In the genomic region with DNA sequence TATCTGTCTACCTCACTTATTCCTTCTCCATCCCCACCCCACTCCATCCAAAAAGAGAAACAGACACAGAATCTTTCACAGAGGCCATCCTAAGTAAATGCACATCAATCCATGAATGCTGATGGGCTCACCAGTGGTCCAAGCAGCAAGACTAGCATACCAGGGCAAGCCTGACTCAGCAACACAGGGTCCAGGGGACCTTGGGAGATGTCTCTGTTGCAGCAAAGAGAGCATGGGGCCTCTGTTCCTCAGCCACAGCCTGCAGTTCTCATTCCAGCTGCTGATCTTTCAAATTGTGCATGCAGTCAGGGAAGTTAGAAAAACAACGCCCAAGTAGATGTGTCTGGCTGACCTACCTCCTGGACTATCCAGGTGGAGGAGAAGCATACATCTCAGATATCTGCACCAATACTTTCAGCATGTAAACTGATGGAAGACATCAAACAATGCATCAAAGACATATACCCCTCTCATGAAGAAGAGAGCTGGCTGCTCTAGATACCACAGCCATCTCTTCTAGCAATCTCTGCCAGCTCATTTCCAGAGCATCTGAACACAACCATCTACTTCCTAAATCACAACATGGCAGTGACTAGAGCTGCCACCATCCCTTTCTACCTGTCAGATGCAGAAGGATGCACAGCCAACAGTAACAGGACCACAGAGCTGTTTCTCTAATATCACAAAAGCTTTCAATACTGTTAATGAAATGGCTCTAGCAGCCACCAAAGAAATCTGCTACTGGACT, we compare ENCODE assay signal across 29 cellular contexts. TPM values are rescaled to one million over a fixed set of nuclear protein-coding genes. Genes with fewer than 3 reads are reported as not detected.
A peak's percentile ranks its signal among the peaks of the same experiment; 100 is the strongest.
DNase-seq lines count a peak whose midpoint lies in the region; ATAC-seq and TF ChIP-seq lines count a peak whose summit lies in the region.
"Had no signal": no experiment of that assay in that cellular context is flagged by ENCODE, and none has a peak within 500 bp of the region (broad histone marks: within the 10 kb centered on the region; RNA-seq: fewer than 3 reads in every experiment).

No MANE protein-coding gene starts in this region.

- CTCF ChIA-PET in CD4-positive, alpha-beta T cell (lab: Charles Lee), result interaction anchor here (0.9 to 1.1 kb wide), 2 partner anchors 10 to 12 kb away, joined by 3 to 5 read pairs; no protein-coding TSS in a partner anchor

- H3K27ac Mint-ChIP-seq in CD4-positive, alpha-beta T cell, result peak overlapping the region; percentile 56
- H3K27ac Mint-ChIP-seq in activated T-helper 1 cell treated with anti-CD3 and anti-CD28 coated beads, Interleukin-12 subunit alpha, Interleukin-12 subunit beta, Interleukin-2, Interleukin-4 antibody, amounts not matched to agents 30 ng/mL and 10 ng/mL and 1 ng/mL, durations not matched to agents 14 hours and 24 hours and 36 hours, result peak overlapping the region; percentile 37
- H3K27ac Mint-ChIP-seq: natural killer cell treated with Interleukin-12 subunit alpha and Interleukin-12 subunit beta and Interleukin-15 and Interleukin-18, amount 100 ng/mL, for 72 hours; stimulated activated memory B cell treated with anti-CD40 and anti-IgM and Interleukin-4, amounts not matched to agents 10 μg/mL and 1 μg/mL and 100 μg/mL, for 72 hours; type B pancreatic cell had no signal

- peak overlapping the region; percentile 3 for H3K4me3 Mint-ChIP-seq in CD4-positive, alpha-beta T cell
- H3K4me3 Mint-ChIP-seq in activated T-helper 1 cell treated with anti-CD3 and anti-CD28 coated beads, Interleukin-12 subunit alpha, Interleukin-12 subunit beta, Interleukin-2, Interleukin-4 antibody, amounts not matched to agents 30 ng/mL and 10 ng/mL and 1 ng/mL, durations not matched to agents 14 hours and 24 hours and 36 hours, result no peak overlapping the region
- H3K4me3 Mint-ChIP-seq: natural killer cell treated with Interleukin-12 subunit alpha and Interleukin-12 subunit beta and Interleukin-15 and Interleukin-18, amount 100 ng/mL, for 72 hours; stimulated activated memory B cell treated with anti-CD40 and anti-IgM and Interleukin-4, amounts not matched to agents 10 μg/mL and 1 μg/mL and 100 μg/mL, for 72 hours; type B pancreatic cell had no signal

- intact Hi-C loops in CD4-positive, alpha-beta T cell (cut with DNase I, micrococcal nuclease), result no loop called here
- intact Hi-C loops in activated T-helper 1 cell treated with anti-CD3 and anti-CD28 coated beads, Interleukin-12 subunit alpha, Interleukin-12 subunit beta, Interleukin-2, Interleukin-4 antibody, amounts not matched to agents 30 ng/mL and 10 ng/mL and 1 ng/mL, durations not matched to agents 14 hours and 24 hours and 36 hours (cut with micrococcal nuclease), result no loop called here

- TF ChIP-seq CTCF in CD4-positive, alpha-beta T cell (IDR thresholded peaks at IDR 0.05), result no peak
- TF ChIP-seq CTCF in foreskin keratinocyte (conservative IDR thresholded peaks at IDR 0.05), result no peak

- no peak overlapping the region for H3K27ac ChIP-seq in CD4-positive, alpha-beta T cell (ENCODE audit: low read depth, low read length)
- H3K27ac ChIP-seq in KOPT-K1 (ENCODE audit: low read depth, low read length, poor library complexity, severe bottlenecking) (peak overlapping the region; percentile 43), foreskin keratinocyte (peak overlapping the region; percentile 25)
- H3K27ac ChIP-seq: PC-9, psoas muscle, sigmoid colon had no signal

- ATAC-seq in CD4-positive, alpha-beta T cell (ENCODE audit: poor library complexity), result no peak
- ATAC-seq in foreskin keratinocyte (no peak), GM21723 (IDR thresholded peaks at IDR 0.05; ENCODE audit: unreplicated experiment) (no peak)
- ATAC-seq: HCT116; HepG2; left colon; natural killer cell treated with Interleukin-12 subunit alpha and Interleukin-12 subunit beta and Interleukin-15 and Interleukin-18, amount 100 ng/mL, for 72 hours; psoas muscle; SK-N-SH treated with all-trans-retinoic acid at 6 μM for 48 hours; stimulated activated memory B cell treated with anti-CD40 and anti-IgM and Interleukin-4, amounts not matched to agents 10 μg/mL and 1 μg/mL and 100 μg/mL, for 72 hours had no signal

- H3K27me3 Mint-ChIP-seq in CD4-positive, alpha-beta T cell, result no peaks in the 10 kb centered on the region
- H3K27me3 Mint-ChIP-seq in activated T-helper 1 cell treated with anti-CD3 and anti-CD28 coated beads, Interleukin-12 subunit alpha, Interleukin-12 subunit beta, Interleukin-2, Interleukin-4 antibody, amounts not matched to agents 30 ng/mL and 10 ng/mL and 1 ng/mL, durations not matched to agents 14 hours and 24 hours and 36 hours (ENCODE audit: insufficient read depth), result no peaks in the 10 kb centered on the region
- H3K27me3 Mint-ChIP-seq: natural killer cell treated with Interleukin-12 subunit alpha and Interleukin-12 subunit beta and Interleukin-15 and Interleukin-18, amount 100 ng/mL, for 72 hours; stimulated activated memory B cell treated with anti-CD40 and anti-IgM and Interleukin-4, amounts not matched to agents 10 μg/mL and 1 μg/mL and 100 μg/mL, for 72 hours; type B pancreatic cell had no signal

- no peaks in the 10 kb centered on the region for H3K9me3 ChIP-seq in CD4-positive, alpha-beta T cell (ENCODE audit: control insufficient read depth, low read length)
- no peaks in the 10 kb centered on the region for H3K9me3 ChIP-seq in KOPT-K1 (ENCODE audit: insufficient read depth, low read length, poor library complexity, severe bottlenecking)
- H3K9me3 ChIP-seq: BE2C, Caco-2, psoas muscle, sigmoid colon had no signal

- POLR2A ChIA-PET in CD4-positive, alpha-beta T cell (lab: Charles Lee), result interaction anchor here (1.2 to 2.1 kb wide), 2 partner anchors 12 to 33 kb away, joined by 4 to 9 read pairs; no protein-coding TSS in a partner anchor

- peaks cover 53% of the 10 kb centered on the region for H3K36me3 Mint-ChIP-seq in CD4-positive, alpha-beta T cell (ENCODE audit: low read depth)
- H3K36me3 Mint-ChIP-seq in activated T-helper 1 cell treated with anti-CD3 and anti-CD28 coated beads, Interleukin-12 subunit alpha, Interleukin-12 subunit beta, Interleukin-2, Interleukin-4 antibody, amounts not matched to agents 30 ng/mL and 10 ng/mL and 1 ng/mL, durations not matched to agents 14 hours and 24 hours and 36 hours (ENCODE audit: low read depth), result peaks cover 30% of the 10 kb centered on the region
- H3K36me3 Mint-ChIP-seq: type B pancreatic cell had no signal

- H3K4me1 Mint-ChIP-seq in CD4-positive, alpha-beta T cell (ENCODE audit: low read depth), result peaks cover 62% of the 10 kb centered on the region
- peaks cover 48% of the 10 kb centered on the region for H3K4me1 Mint-ChIP-seq in activated T-helper 1 cell treated with anti-CD3 and anti-CD28 coated beads, Interleukin-12 subunit alpha, Interleukin-12 subunit beta, Interleukin-2, Interleukin-4 antibody, amounts not matched to agents 30 ng/mL and 10 ng/mL and 1 ng/mL, durations not matched to agents 14 hours and 24 hours and 36 hours (ENCODE audit: low read depth)

- DNase-seq in CD4-positive, alpha-beta T cell, result no peak
- no peak for DNase-seq in activated T-helper 1 cell treated with anti-CD3 and anti-CD28 coated beads, Interleukin-12 subunit alpha, Interleukin-12 subunit beta, Interleukin-2, Interleukin-4 antibody, amounts not matched to agents 30 ng/mL and 10 ng/mL and 1 ng/mL, durations not matched to agents 14 hours and 24 hours and 36 hours (ENCODE audit: low spot score)
- no peak for DNase-seq in foreskin keratinocyte
- no peak for DNase-seq in OCI-M1 (lab: John Stamatoyannopoulos, UW)
- no peak for DNase-seq in hepatic stellate cell (ENCODE audit: low spot score)
- DNase-seq in SKM-1 (lab: John Stamatoyannopoulos, UW; ENCODE audit: unreplicated experiment), result no peak
- DNase-seq: ACHN; activated CD4-positive, alpha-beta T cell treated with anti-CD3 and anti-CD28 coated beads for 48 hours; BE2C; dermis blood vessel endothelial cell; Kasumi-1; left colon; MV-4-11; NCI-H2107; NCI-H345; NCI-H69; PC-9; psoas muscle; sigmoid colon; stimulated activated CD4-positive, alpha-beta T cell treated with anti-CD3 and anti-CD28 coated beads, Interleukin-4, amount 100 ng/mL, for 24 hours had no signal

- H3K27me3 ChIP-seq in CD4-positive, alpha-beta T cell (ENCODE audit: control insufficient read depth, insufficient read depth, low read length), result no peaks in the 10 kb centered on the region
- no peaks in the 10 kb centered on the region for H3K27me3 ChIP-seq in foreskin keratinocyte
- H3K27me3 ChIP-seq: BE2C, sigmoid colon had no signal

- H3K36me3 ChIP-seq in KOPT-K1 (ENCODE audit: insufficient read depth, low read length), result peaks cover 95% of the 10 kb centered on the region
- H3K36me3 ChIP-seq: BE2C, sigmoid colon had no signal

- no peaks in the 10 kb centered on the region for H3K9me3 Mint-ChIP-seq in CD4-positive, alpha-beta T cell
- H3K9me3 Mint-ChIP-seq in activated T-helper 1 cell treated with anti-CD3 and anti-CD28 coated beads, Interleukin-12 subunit alpha, Interleukin-12 subunit beta, Interleukin-2, Interleukin-4 antibody, amounts not matched to agents 30 ng/mL and 10 ng/mL and 1 ng/mL, durations not matched to agents 14 hours and 24 hours and 36 hours, result no peaks in the 10 kb centered on the region
- H3K9me3 Mint-ChIP-seq: natural killer cell treated with Interleukin-12 subunit alpha and Interleukin-12 subunit beta and Interleukin-15 and Interleukin-18, amount 100 ng/mL, for 72 hours; stimulated activated memory B cell treated with anti-CD40 and anti-IgM and Interleukin-4, amounts not matched to agents 10 μg/mL and 1 μg/mL and 100 μg/mL, for 72 hours; type B pancreatic cell had no signal

- peaks cover 4% of the 10 kb centered on the region for H3K4me1 ChIP-seq in foreskin keratinocyte
- H3K4me1 ChIP-seq: BE2C had no signal

RNA-seq across cellular contexts. Expression of a gene that starts 54.5 kb away (rescaled TPM):
- not detected for total RNA-seq in CD4-positive, alpha-beta T cell
- total RNA-seq in activated T-helper 1 cell treated with anti-CD3 and anti-CD28 coated beads, Interleukin-12 subunit alpha, Interleukin-12 subunit beta, Interleukin-2, Interleukin-4 antibody, amounts not matched to agents 30 ng/mL and 10 ng/mL and 1 ng/mL, durations not matched to agents 14 hours and 24 hours and 36 hours, result not detected in 2 replicates
- total RNA-seq in foreskin keratinocyte, result under 0.01 and 0.03 TPM in 2 replicates
- 0.07 and 0.09 TPM in 2 replicates for polyA plus RNA-seq in foreskin keratinocyte
- total RNA-seq: Caco-2; HepG2; natural killer cell treated with Interleukin-12 subunit alpha and Interleukin-12 subunit beta and Interleukin-15 and Interleukin-18, amount 100 ng/mL, for 72 hours; PC-9 had no signal
- polyA plus RNA-seq: HepG2 had no signal
